33 cellular contexts compared by ENCODE assay signal in genomic region chr3:110391045-110391444, GRCh38.
"Had no signal": no experiment of that assay in that cellular context is flagged by ENCODE, and none has a peak within 500 bp of the region (broad histone marks: within the 10 kb centered on the region; RNA-seq: fewer than 3 reads in every experiment).

No MANE protein-coding gene starts in this region.

- H3K4me2 ChIP-seq: PC-9 had no signal

- H3K27me3 Mint-ChIP-seq: activated CD4-positive, alpha-beta T cell treated with anti-CD3 and anti-CD28 coated beads, Interleukin-2, amount 10 ng/mL, durations not matched to agents 7 days and 5 days; activated T-cell treated with anti-CD3 and anti-CD28 coated beads, Interleukin-2, amount 50 U/mL, for 24 hours had no signal

- FAIRE-seq: K562, RCC 7860 had no signal

- H3K4me3 ChIP-seq: ascending aorta, body of pancreas, breast epithelium, K562, PC-9 had no signal

- H3K4me3 Mint-ChIP-seq: activated CD4-positive, alpha-beta T cell treated with anti-CD3 and anti-CD28 coated beads, Interleukin-2, amount 10 ng/mL, durations not matched to agents 7 days and 5 days; activated CD8-positive, alpha-beta T cell treated with anti-CD3 and anti-CD28 coated beads, Interleukin-2, amount 10 ng/mL, durations not matched to agents 7 days and 5 days; activated naive CD4-positive, alpha-beta T cell treated with anti-CD3 and anti-CD28 coated beads, Interleukin-2, amount 50 U/mL, for 24 hours; activated naive CD8-positive, alpha-beta T cell treated with anti-CD3 and anti-CD28 coated beads, Interleukin-2, amount 10 ng/mL, durations not matched to agents 7 days and 5 days; activated T-cell treated with anti-CD3 and anti-CD28 coated beads, Interleukin-2, amount 50 U/mL, for 24 hours had no signal

- H3K27ac ChIP-seq: ascending aorta, body of pancreas, breast epithelium, PC-9, RWPE1, VCaP had no signal

- H3K9me3 ChIP-seq: ascending aorta, body of pancreas, breast epithelium had no signal

- H3K36me3 ChIP-seq: ascending aorta, breast epithelium had no signal

- H3K36me3 Mint-ChIP-seq: activated naive CD4-positive, alpha-beta T cell treated with anti-CD3 and anti-CD28 coated beads, Interleukin-2, amount 50 U/mL, for 24 hours; activated naive CD8-positive, alpha-beta T cell treated with anti-CD3 and anti-CD28 coated beads, Interleukin-2, amount 10 ng/mL, durations not matched to agents 7 days and 5 days had no signal

- H3K4me1 Mint-ChIP-seq: activated CD4-positive, alpha-beta T cell treated with anti-CD3 and anti-CD28 coated beads, Interleukin-2, amount 10 ng/mL, durations not matched to agents 7 days and 5 days; activated naive CD4-positive, alpha-beta T cell treated with anti-CD3 and anti-CD28 coated beads, Interleukin-2, amount 50 U/mL, for 24 hours; activated naive CD8-positive, alpha-beta T cell treated with anti-CD3 and anti-CD28 coated beads, Interleukin-2, amount 10 ng/mL, durations not matched to agents 7 days and 5 days had no signal

- H3K27me3 ChIP-seq: ascending aorta, body of pancreas, breast epithelium had no signal

- ATAC-seq: activated CD8-positive, alpha-beta T cell treated with anti-CD3 and anti-CD28 coated beads, Interleukin-2, amount 10 ng/mL, durations not matched to agents 7 days and 5 days; body of pancreas; K562 had no signal

- H3K4me1 ChIP-seq: ascending aorta, body of pancreas, breast epithelium had no signal

- H3K9me3 Mint-ChIP-seq: activated CD4-positive, alpha-beta T cell treated with anti-CD3 and anti-CD28 coated beads, Interleukin-2, amount 10 ng/mL, durations not matched to agents 7 days and 5 days; activated naive CD4-positive, alpha-beta T cell treated with anti-CD3 and anti-CD28 coated beads, Interleukin-2, amount 50 U/mL, for 24 hours; activated naive CD8-positive, alpha-beta T cell treated with anti-CD3 and anti-CD28 coated beads, Interleukin-2, amount 10 ng/mL, durations not matched to agents 7 days and 5 days; activated T-cell treated with anti-CD3 and anti-CD28 coated beads, Interleukin-2, amount 50 U/mL, for 24 hours; activated T-helper 2 cell treated with anti-CD3 and anti-CD28 coated beads, Interferon-gamma antibody, Interleukin-2, Interleukin-4, amounts not matched to agents 10 μg/mL and 5 μg/mL and 100 μg/mL, durations not matched to agents 14 hours and 24 hours and 36 hours had no signal

- H2AFZ ChIP-seq: PC-9 had no signal

- DNase-seq: activated CD4-positive, alpha-beta T cell treated with anti-CD3 and anti-CD28 coated beads, Interleukin-2, amount 10 ng/mL, durations not matched to agents 7 days and 5 days; activated CD4-positive, alpha-beta T cell treated with anti-CD3 and anti-CD28 coated beads, Interleukin-2, amount 50 U/mL, for 48 hours; activated CD4-positive, CD25-positive, alpha-beta regulatory T cell; activated CD8-positive, alpha-beta T cell treated with anti-CD3 and anti-CD28 coated beads, Interleukin-2, amount 10 ng/mL, durations not matched to agents 7 days and 5 days; activated gamma-delta T cell; activated naive CD4-positive, alpha-beta T cell treated with Interleukin-2 at 50 U/mL for 16 hours; activated naive CD8-positive, alpha-beta T cell treated with anti-CD3 and anti-CD28 coated beads, Interleukin-2, amount 10 ng/mL, durations not matched to agents 7 days and 5 days; activated T-cell treated with anti-CD3 and anti-CD28 coated beads, Interleukin-2, amount 50 U/mL, for 24 hours; amygdala; body of pancreas; NCI-H1105 treated with DMSO at 0.1 percent for 48 hours; NCI-H1436; NCI-H1694; NCI-H1930; NCI-H2081 treated with DMSO at 0.1 percent for 48 hours; NCI-H226; NCI-H446 treated with DMSO at 0.1 percent for 48 hours; NCI-H524; NCI-H748 treated with DMSO at 0.1 percent for 48 hours; PC-9; Right ventricle myocardium superior; SW 1271; T-helper 1 cell; T-helper 2 cell; T-helper 9 cell had no signal

- H3K27ac Mint-ChIP-seq: activated CD4-positive, alpha-beta T cell treated with anti-CD3 and anti-CD28 coated beads, Interleukin-2, amount 10 ng/mL, durations not matched to agents 7 days and 5 days; activated CD8-positive, alpha-beta T cell treated with anti-CD3 and anti-CD28 coated beads, Interleukin-2, amount 10 ng/mL, durations not matched to agents 7 days and 5 days; activated naive CD4-positive, alpha-beta T cell treated with anti-CD3 and anti-CD28 coated beads, Interleukin-2, amount 50 U/mL, for 24 hours; activated naive CD8-positive, alpha-beta T cell treated with anti-CD3 and anti-CD28 coated beads, Interleukin-2, amount 10 ng/mL, durations not matched to agents 7 days and 5 days; activated T-cell treated with anti-CD3 and anti-CD28 coated beads, Interleukin-2, amount 50 U/mL, for 24 hours; activated T-helper 2 cell treated with anti-CD3 and anti-CD28 coated beads, Interferon-gamma antibody, Interleukin-2, Interleukin-4, amounts not matched to agents 10 μg/mL and 5 μg/mL and 100 μg/mL, durations not matched to agents 14 hours and 24 hours and 36 hours had no signal
